In genomic region chr20:63534831-63535651, GRCh38 we compare ENCODE assay signal across 10 cellular contexts. TPM values are rescaled to one million over a fixed set of nuclear protein-coding genes. Genes with fewer than 3 reads are reported as not detected.
DNase-seq lines count a peak whose midpoint lies in the region; ATAC-seq and TF ChIP-seq lines count a peak whose summit lies in the region.
"Had no signal": no experiment of that assay in that cellular context is flagged by ENCODE, and none has a peak within 500 bp of the region (broad histone marks: within the 10 kb centered on the region; RNA-seq: fewer than 3 reads in every experiment).

No MANE protein-coding gene starts in this region.

- no peak for TF ChIP-seq CTCF in stomach (IDR thresholded peaks at IDR 0.05)

- WGBS in stomach, 5 donors = 25 to 52% (median 37%) methylated on average over 15 to 49 of the region's 49 CpGs

- no peaks in the 10 kb centered on the region for H3K9me3 Mint-ChIP-seq in activated naive CD8-positive, alpha-beta T cell treated with anti-CD3 and anti-CD28 coated beads, Interleukin-2, amount 10 ng/mL, durations not matched to agents 7 days and 5 days
- H3K9me3 Mint-ChIP-seq in activated naive CD8-positive, alpha-beta T cell treated with anti-CD3 and anti-CD28 coated beads for 36 hours = no peaks in the 10 kb centered on the region
- H3K9me3 Mint-ChIP-seq in stimulated activated naive B cell treated with anti-CD40 and anti-IgM and Interleukin-4, amounts not matched to agents 10 μg/mL and 1 μg/mL and 100 μg/mL, for 72 hours = no peaks in the 10 kb centered on the region
- H3K9me3 Mint-ChIP-seq: stimulated activated naive CD8-positive, alpha-beta T cell treated with anti-CD3 and anti-CD28 coated beads, Interleukin-15, amount 100 ng/mL, for 72 hours had no signal

- peak overlapping the region; percentile 78 to 96 (median 90) for H3K27ac ChIP-seq in stomach

- H3K36me3 ChIP-seq in stomach = no peaks in the 10 kb centered on the region

- peak overlapping the region in 1 of 4 donors; percentile 50 for H3K4me3 ChIP-seq in stomach

- peak; percentile 42 for DNase-seq in activated naive CD8-positive, alpha-beta T cell treated with anti-CD3 and anti-CD28 coated beads, Interleukin-2, amount 10 ng/mL, durations not matched to agents 7 days and 5 days
- DNase-seq in activated naive CD8-positive, alpha-beta T cell treated with anti-CD3 and anti-CD28 coated beads for 36 hours = no peak
- DNase-seq in erythroblast (lab: John Stamatoyannopoulos, UW) = peak; percentile 33 to 52
- DNase-seq in stomach = peak; percentile 83
- no peak for DNase-seq in stimulated activated naive B cell treated with anti-CD40 and anti-IgM and Interleukin-4, amounts not matched to agents 10 μg/mL and 1 μg/mL and 100 μg/mL, for 72 hours
- no peak for DNase-seq in activated gamma-delta T cell (lab: John Stamatoyannopoulos, UW)
- DNase-seq: mesendoderm; NK-92 treated with Interleukin-12 subunit alpha and Interleukin-12 subunit beta, amount 100 ng/mL, for 24 hours; stimulated activated CD4-positive, alpha-beta T cell treated with anti-CD3 and anti-CD28 coated beads, Interleukin-12 subunit alpha, Interleukin-12 subunit beta, amount 100 ng/mL, for 4 hours; stimulated activated naive CD8-positive, alpha-beta T cell treated with anti-CD3 and anti-CD28 coated beads, Interleukin-15, amount 100 ng/mL, for 72 hours had no signal

- no peak for ATAC-seq in activated naive CD8-positive, alpha-beta T cell treated with anti-CD3 and anti-CD28 coated beads, Interleukin-2, amount 10 ng/mL, durations not matched to agents 7 days and 5 days (ENCODE audit: low read depth)
- no peak for ATAC-seq in stimulated activated naive B cell treated with anti-CD40 and anti-IgM and Interleukin-4, amounts not matched to agents 10 μg/mL and 1 μg/mL and 100 μg/mL, for 72 hours (replicated peaks)
- ATAC-seq: stimulated activated naive CD8-positive, alpha-beta T cell treated with anti-CD3 and anti-CD28 coated beads, Interleukin-15, amount 100 ng/mL, for 72 hours had no signal

- H3K27ac Mint-ChIP-seq in activated naive CD8-positive, alpha-beta T cell treated with anti-CD3 and anti-CD28 coated beads, Interleukin-2, amount 10 ng/mL, durations not matched to agents 7 days and 5 days = no peak overlapping the region
- H3K27ac Mint-ChIP-seq in activated naive CD8-positive, alpha-beta T cell treated with anti-CD3 and anti-CD28 coated beads for 36 hours = no peak overlapping the region
- no peak overlapping the region for H3K27ac Mint-ChIP-seq in stimulated activated naive B cell treated with anti-CD40 and anti-IgM and Interleukin-4, amounts not matched to agents 10 μg/mL and 1 μg/mL and 100 μg/mL, for 72 hours
- H3K27ac Mint-ChIP-seq: stimulated activated naive CD8-positive, alpha-beta T cell treated with anti-CD3 and anti-CD28 coated beads, Interleukin-15, amount 100 ng/mL, for 72 hours had no signal

- no peaks in the 10 kb centered on the region for H3K27me3 Mint-ChIP-seq in activated naive CD8-positive, alpha-beta T cell treated with anti-CD3 and anti-CD28 coated beads, Interleukin-2, amount 10 ng/mL, durations not matched to agents 7 days and 5 days
- no peaks in the 10 kb centered on the region for H3K27me3 Mint-ChIP-seq in activated naive CD8-positive, alpha-beta T cell treated with anti-CD3 and anti-CD28 coated beads for 36 hours
- H3K27me3 Mint-ChIP-seq in stimulated activated naive B cell treated with anti-CD40 and anti-IgM and Interleukin-4, amounts not matched to agents 10 μg/mL and 1 μg/mL and 100 μg/mL, for 72 hours = no peaks in the 10 kb centered on the region
- H3K27me3 Mint-ChIP-seq: stimulated activated naive CD8-positive, alpha-beta T cell treated with anti-CD3 and anti-CD28 coated beads, Interleukin-15, amount 100 ng/mL, for 72 hours had no signal

- H3K36me3 Mint-ChIP-seq in activated naive CD8-positive, alpha-beta T cell treated with anti-CD3 and anti-CD28 coated beads, Interleukin-2, amount 10 ng/mL, durations not matched to agents 7 days and 5 days = no peaks in the 10 kb centered on the region
- no peaks in the 10 kb centered on the region for H3K36me3 Mint-ChIP-seq in activated naive CD8-positive, alpha-beta T cell treated with anti-CD3 and anti-CD28 coated beads for 36 hours
- H3K36me3 Mint-ChIP-seq in stimulated activated naive B cell treated with anti-CD40 and anti-IgM and Interleukin-4, amounts not matched to agents 10 μg/mL and 1 μg/mL and 100 μg/mL, for 72 hours = no peaks in the 10 kb centered on the region

- H3K27me3 ChIP-seq in stomach = peaks cover 0 to 63% (median 11%) of the 10 kb centered on the region in 3 donors

- intact Hi-C loops in stomach (cut with DNase I; ENCODE audit: low total_unique reads) = loop anchor here (5.0 kb wide), 1 partner anchor 437 kb away; no protein-coding TSS in a partner anchor

- H3K4me1 Mint-ChIP-seq in activated naive CD8-positive, alpha-beta T cell treated with anti-CD3 and anti-CD28 coated beads, Interleukin-2, amount 10 ng/mL, durations not matched to agents 7 days and 5 days = no peaks in the 10 kb centered on the region
- peaks cover 5% of the 10 kb centered on the region for H3K4me1 Mint-ChIP-seq in activated naive CD8-positive, alpha-beta T cell treated with anti-CD3 and anti-CD28 coated beads for 36 hours
- H3K4me1 Mint-ChIP-seq in stimulated activated naive B cell treated with anti-CD40 and anti-IgM and Interleukin-4, amounts not matched to agents 10 μg/mL and 1 μg/mL and 100 μg/mL, for 72 hours = peaks cover 23 to 36% of the 10 kb centered on the region in 2 donors

- H3K9me3 ChIP-seq in stomach = no peaks in the 10 kb centered on the region

- TF ChIP-seq POLR2A in erythroblast (IDR thresholded peaks at IDR 0.05; ENCODE audit: low read length) (no peak), stomach (IDR thresholded peaks at IDR 0.05) (no peak)

- no peak overlapping the region for H3K4me3 Mint-ChIP-seq in activated naive CD8-positive, alpha-beta T cell treated with anti-CD3 and anti-CD28 coated beads, Interleukin-2, amount 10 ng/mL, durations not matched to agents 7 days and 5 days
- H3K4me3 Mint-ChIP-seq in activated naive CD8-positive, alpha-beta T cell treated with anti-CD3 and anti-CD28 coated beads for 36 hours = no peak overlapping the region
- H3K4me3 Mint-ChIP-seq in stimulated activated naive B cell treated with anti-CD40 and anti-IgM and Interleukin-4, amounts not matched to agents 10 μg/mL and 1 μg/mL and 100 μg/mL, for 72 hours = no peak overlapping the region
- H3K4me3 Mint-ChIP-seq: stimulated activated naive CD8-positive, alpha-beta T cell treated with anti-CD3 and anti-CD28 coated beads, Interleukin-15, amount 100 ng/mL, for 72 hours had no signal

- POLR2A ChIA-PET in activated naive CD8-positive, alpha-beta T cell treated with anti-CD3 and anti-CD28 coated beads, Interleukin-2, amount 10 ng/mL, durations not matched to agents 7 days and 5 days (lab: Charles Lee) = interaction anchor here (3.7 to 5.1 kb wide), 2 partner anchors 13 to 18 kb away, joined by 18 to 88 read pairs; partner anchors contain the start of gene PPDPF

- peaks cover 35 to 65% (median 61%) of the 10 kb centered on the region in 4 donors for H3K4me1 ChIP-seq in stomach

- no peak for TF ChIP-seq EP300 in stomach (IDR thresholded peaks at IDR 0.05)

RNA-seq across cellular contexts. Expression of gene PTK6, which starts 2.1 kb away (rescaled TPM):
- total RNA-seq in activated naive CD8-positive, alpha-beta T cell treated with anti-CD3 and anti-CD28 coated beads, Interleukin-2, amount 10 ng/mL, durations not matched to agents 7 days and 5 days = under 1 TPM; 0.11 to 0.31 TPM
- under 1 TPM; 0.16 to 0.26 TPM for total RNA-seq in activated naive CD8-positive, alpha-beta T cell treated with anti-CD3 and anti-CD28 coated beads for 36 hours
- 10 to 100 TPM; 10.3 to 98.5 (median 22.2) TPM for total RNA-seq in stomach
- 10 to 100 TPM in 2 of 3 donors, 1 to 10 TPM in 1; 7.7 to 32.5 (median 23.6) TPM for polyA plus RNA-seq in stomach

RNA-seq across cellular contexts. Expression of gene SRMS, which starts 12.5 kb away (rescaled TPM):
- not detected for total RNA-seq in activated naive CD8-positive, alpha-beta T cell treated with anti-CD3 and anti-CD28 coated beads, Interleukin-2, amount 10 ng/mL, durations not matched to agents 7 days and 5 days
- not detected for total RNA-seq in activated naive CD8-positive, alpha-beta T cell treated with anti-CD3 and anti-CD28 coated beads for 36 hours
- total RNA-seq in stomach = 1 to 10 TPM in 1 of 5 donors, under 1 TPM in 1, not detected in 3; 0.87 to 3.5 TPM
- polyA plus RNA-seq in stomach = 1 to 10 TPM in 1 of 3 donors, not detected in 2; 2.1 TPM

RNA-seq across cellular contexts. Expression of gene PPDPF, which starts 14.5 kb away (rescaled TPM):
- total RNA-seq in activated naive CD8-positive, alpha-beta T cell treated with anti-CD3 and anti-CD28 coated beads, Interleukin-2, amount 10 ng/mL, durations not matched to agents 7 days and 5 days = 100 to 1,000 TPM; 242 to 248 TPM
- total RNA-seq in activated naive CD8-positive, alpha-beta T cell treated with anti-CD3 and anti-CD28 coated beads for 36 hours = 100 to 1,000 TPM; 128 to 136 TPM
- 100 to 1,000 TPM in 2 of 5 donors, 10 to 100 TPM in 2, 1 to 10 TPM in 1; 1.8 to 213 (median 84.8) TPM for total RNA-seq in stomach
- polyA plus RNA-seq in stomach = 100 to 1,000 TPM; 570 to 756 (median 749) TPM

RNA-seq across cellular contexts. Expression of gene FNDC11, which starts 18.9 kb away (rescaled TPM):
- under 1 TPM; 0.48 to 0.55 TPM for total RNA-seq in activated naive CD8-positive, alpha-beta T cell treated with anti-CD3 and anti-CD28 coated beads, Interleukin-2, amount 10 ng/mL, durations not matched to agents 7 days and 5 days
- total RNA-seq in activated naive CD8-positive, alpha-beta T cell treated with anti-CD3 and anti-CD28 coated beads for 36 hours = under 1 TPM; 0.10 to 0.20 TPM
- 1 to 10 TPM in 1 of 5 donors, under 1 TPM in 1, not detected in 3; 0.55 to 1.2 TPM for total RNA-seq in stomach
- 1 to 10 TPM in 1 of 3 donors, under 1 TPM in 2; 0.25 to 3.1 (median 0.50) TPM for polyA plus RNA-seq in stomach

RNA-seq across cellular contexts. Expression of gene EEF1A2, which starts 36.2 kb away (rescaled TPM):
- under 1 TPM in 1 of 2 experiments, not detected in 1; 0.26 TPM for total RNA-seq in activated naive CD8-positive, alpha-beta T cell treated with anti-CD3 and anti-CD28 coated beads, Interleukin-2, amount 10 ng/mL, durations not matched to agents 7 days and 5 days
- under 1 TPM in 1 of 2 experiments, not detected in 1; 0.27 TPM for total RNA-seq in activated naive CD8-positive, alpha-beta T cell treated with anti-CD3 and anti-CD28 coated beads for 36 hours
- total RNA-seq in stomach = 10 to 100 TPM in 2 of 5 donors, 1 to 10 TPM in 1, under 1 TPM in 1, not detected in 1; 0.58 to 64.8 (median 16.7) TPM
- polyA plus RNA-seq in stomach = 10 to 100 TPM in 2 of 3 donors, 1 to 10 TPM in 1; 4.6 to 53.0 (median 25.0) TPM

Comparison
In these comparisons a context has a peak if more than half of its experiments do, and no peak if none do; other contexts are left out.
1. DNase-seq: peak in activated naive CD8-positive, alpha-beta T cell treated with anti-CD3 and anti-CD28 coated beads, Interleukin-2, amount 10 ng/mL, durations not matched to agents 7 days and 5 days (single experiment), erythroblast (2 of 2) and stomach (single experiment); none in activated naive CD8-positive, alpha-beta T cell treated with anti-CD3 and anti-CD28 coated beads for 36 hours (single experiment), stimulated activated naive B cell treated with anti-CD40 and anti-IgM and Interleukin-4, amounts not matched to agents 10 μg/mL and 1 μg/mL and 100 μg/mL, for 72 hours (single experiment) and activated gamma-delta T cell (single experiment).
2. RNA of gene PTK6, which starts 2.1 kb away (total RNA-seq): 10.3 to 98.5 TPM in stomach; 0.11 to 0.31 TPM in activated naive CD8-positive, alpha-beta T cell treated with anti-CD3 and anti-CD28 coated beads, Interleukin-2, amount 10 ng/mL, durations not matched to agents 7 days and 5 days and 0.16 to 0.26 TPM in activated naive CD8-positive, alpha-beta T cell treated with anti-CD3 and anti-CD28 coated beads for 36 hours; every median in the first group is over 4 times any median in the second.